8 cellular contexts compared by ENCODE assay signal in the genomic region with DNA sequence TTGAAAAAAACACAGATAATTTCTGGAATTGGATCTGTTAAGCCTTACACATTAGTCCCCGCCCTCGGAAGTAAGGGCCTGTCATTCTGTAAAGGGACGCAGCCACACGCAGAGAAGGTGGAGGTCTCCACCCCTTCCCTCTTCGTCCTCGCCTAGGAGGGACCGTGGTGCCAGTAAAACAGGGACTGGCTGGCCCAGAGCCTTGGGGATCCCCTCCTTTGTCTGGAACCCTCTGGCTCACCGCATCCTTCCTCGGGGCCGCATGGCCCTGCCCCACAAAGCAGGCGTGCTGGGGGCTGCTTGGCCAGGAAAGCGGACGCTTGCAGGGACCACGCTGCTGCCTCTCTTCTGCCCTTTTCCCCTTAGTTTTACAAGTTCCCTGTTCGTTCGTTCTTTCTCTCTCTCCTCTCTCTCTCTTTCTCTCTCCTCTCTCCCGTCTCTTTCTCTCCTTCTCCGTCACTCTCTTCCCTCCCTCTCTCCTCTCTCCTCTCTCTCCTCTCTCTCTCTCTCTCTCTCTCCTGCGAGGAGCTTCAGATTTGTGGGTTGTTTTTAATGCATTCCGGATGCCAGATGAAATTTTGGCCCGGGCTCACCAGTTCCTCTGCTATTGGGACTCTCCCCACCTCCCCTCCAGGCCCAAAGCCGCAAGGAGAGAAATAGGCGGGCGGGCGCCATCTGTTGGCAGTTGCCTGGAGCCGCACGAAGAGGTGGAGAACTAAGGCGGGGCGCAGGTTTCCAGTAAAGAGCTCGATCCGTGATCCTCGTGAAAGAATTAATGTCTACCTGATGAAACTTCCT. TPM values are rescaled to one million over a fixed set of nuclear protein-coding genes. Genes with fewer than 3 reads are reported as not detected.
A peak's percentile ranks its signal among the peaks of the same experiment; 100 is the strongest.
DNase-seq lines count a peak whose midpoint lies in the region; ATAC-seq and TF ChIP-seq lines count a peak whose summit lies in the region.

No MANE protein-coding gene starts in this region.

- no peaks in the 10 kb centered on the region for H3K27me3 Mint-ChIP-seq in activated naive CD8-positive, alpha-beta T cell treated with anti-CD3 and anti-CD28 coated beads for 36 hours

- H4K12ac ChIP-seq in trophoblast cell (ENCODE audit: low read depth, low read length): no peak overlapping the region

- peak overlapping the region; percentile 20 for H4K91ac ChIP-seq in trophoblast cell (ENCODE audit: low read depth, low read length)

- H3K79me2 ChIP-seq in trophoblast cell (ENCODE audit: control insufficient read depth, insufficient read depth, low read length, poor library complexity): no peaks in the 10 kb centered on the region

- H2BK120ac ChIP-seq in trophoblast cell (ENCODE audit: insufficient read depth, low read length, poor library complexity): peak overlapping the region; percentile 6

- peaks cover 0 to 1% of the 10 kb centered on the region in 2 experiments for H3K4me1 ChIP-seq in trophoblast cell (ENCODE audit: control insufficient read depth in 1 of 2, insufficient read depth in 2 of 2, low read length in 2 of 2)
- peaks cover 3 to 15% (median 8%) of the 10 kb centered on the region in 4 donors for H3K4me1 ChIP-seq in tibial artery

- peak; percentile 86 for DNase-seq in Ammon's horn (ENCODE audit: low spot score)
- peak; percentile 59 for DNase-seq in SK-N-DZ (ENCODE audit: low spot score)
- peak; percentile 75 for DNase-seq in activated naive CD8-positive, alpha-beta T cell treated with anti-CD3 and anti-CD28 coated beads for 36 hours
- peak; percentile 78 to 95 (median 89) for DNase-seq in head of caudate nucleus
- peak; percentile 64 to 83 for DNase-seq in trophoblast cell
- peak; percentile 95 for DNase-seq in tibial artery

- intact Hi-C loops in head of caudate nucleus (cut with DNase I) (loop anchor here (2.0 to 5.0 kb wide), 2 partner anchors 45 to 242 kb away; no protein-coding TSS in a partner anchor), tibial artery (cut with DNase I; ENCODE audit: low total_unique reads) (loop anchor here (1.0 kb wide), 1 partner anchor 241 kb away; no protein-coding TSS in a partner anchor)

- H2BK5ac ChIP-seq in trophoblast cell (ENCODE audit: low read depth, low read length, poor library complexity): no peak overlapping the region

- no peaks in the 10 kb centered on the region for H3K27me3 ChIP-seq in trophoblast cell (ENCODE audit: insufficient read depth, low read length)
- H3K27me3 ChIP-seq in tibial artery: no peaks in the 10 kb centered on the region

- WGBS in trophoblast cell (ENCODE audit: extremely low coverage, insufficient coverage, insufficient read length): 97% methylated on average over 2 of the region's 32 CpGs

- H3K9ac ChIP-seq in trophoblast cell (ENCODE audit: low read length): no peak overlapping the region

- H3K14ac ChIP-seq in trophoblast cell (ENCODE audit: low read length): peak overlapping the region; percentile 3

- peaks cover 25 to 30% of the 10 kb centered on the region in 2 experiments for H3K36me3 ChIP-seq in trophoblast cell (ENCODE audit: control insufficient read depth in 1 of 2, insufficient read depth in 2 of 2, low read length in 2 of 2)
- H3K36me3 ChIP-seq in tibial artery: peaks cover 0 to 25% (median 0%) of the 10 kb centered on the region in 3 donors

- peak overlapping the region; percentile 50 for H3K27ac Mint-ChIP-seq in activated naive CD8-positive, alpha-beta T cell treated with anti-CD3 and anti-CD28 coated beads for 36 hours

- H3K4ac ChIP-seq in trophoblast cell (ENCODE audit: low read depth, low read length): no peak overlapping the region

- H3K23ac ChIP-seq in trophoblast cell (ENCODE audit: low read length): no peak overlapping the region

- peak overlapping the region; percentile 2 for H3K18ac ChIP-seq in trophoblast cell (ENCODE audit: low read length)

- H2AK5ac ChIP-seq in trophoblast cell (ENCODE audit: low read length): peak overlapping the region; percentile 28

- peaks cover 5% of the 10 kb centered on the region for H3K4me1 Mint-ChIP-seq in activated naive CD8-positive, alpha-beta T cell treated with anti-CD3 and anti-CD28 coated beads for 36 hours

- H3K27ac ChIP-seq in trophoblast cell (ENCODE audit: low read depth, low read length): no peak overlapping the region
- peak overlapping the region; percentile 65 to 69 for H3K27ac ChIP-seq in tibial artery

- H3K4me3 Mint-ChIP-seq in activated naive CD8-positive, alpha-beta T cell treated with anti-CD3 and anti-CD28 coated beads for 36 hours: peak overlapping the region; percentile 35

- H3K9me3 ChIP-seq in trophoblast cell (ENCODE audit: insufficient read depth, low read depth, low read length) (no peaks in the 10 kb centered on the region), tibial artery (no peaks in the 10 kb centered on the region)

- H3K4me3 ChIP-seq in trophoblast cell (ENCODE audit: low read depth, low read length) (no peak overlapping the region), tibial artery (peak overlapping the region; percentile 37 to 49)

- H2AFZ ChIP-seq in trophoblast cell (ENCODE audit: insufficient read depth, low read length, poor library complexity): no peak overlapping the region

- H3K79me1 ChIP-seq in trophoblast cell (ENCODE audit: low read length): peaks cover 4% of the 10 kb centered on the region

- peak overlapping the region; percentile 81 for H2BK12ac ChIP-seq in trophoblast cell (ENCODE audit: low read length)

- H3K4me2 ChIP-seq in trophoblast cell (ENCODE audit: low read length): peak overlapping the region; percentile 34

- ATAC-seq in GM19043 (IDR thresholded peaks at IDR 0.05; ENCODE audit: low read depth, unreplicated experiment) (peak; percentile 73), HG03442 (IDR thresholded peaks at IDR 0.05; ENCODE audit: unreplicated experiment) (peak; percentile 94)

- TF ChIP-seq CTCF in tibial artery (IDR thresholded peaks at IDR 0.05): peak; percentile 89 to 90

- peak overlapping the region; percentile 3 for H4K8ac ChIP-seq in trophoblast cell (ENCODE audit: low read depth, low read length)

- H3K9me3 Mint-ChIP-seq in activated naive CD8-positive, alpha-beta T cell treated with anti-CD3 and anti-CD28 coated beads for 36 hours: no peaks in the 10 kb centered on the region

- H3K36me3 Mint-ChIP-seq in activated naive CD8-positive, alpha-beta T cell treated with anti-CD3 and anti-CD28 coated beads for 36 hours: peaks cover 9% of the 10 kb centered on the region

RNA-seq across cellular contexts. Expression of a gene that starts 35.1 kb away (rescaled TPM):
- 0.61 TPM in 1 of 2 replicates, not detected in the other for polyA plus RNA-seq in SK-N-DZ (2014; cell fraction: cytosol; rRNA removed)
- polyA plus RNA-seq in SK-N-DZ (2014; cell fraction: nucleus; rRNA removed): 3.2 and 6.0 TPM in 2 replicates
- 1 to 10 TPM; 1.9 to 3.2 TPM for total RNA-seq in activated naive CD8-positive, alpha-beta T cell treated with anti-CD3 and anti-CD28 coated beads for 36 hours
- 10.1 and 12.1 TPM in 2 replicates for polyA plus RNA-seq in trophoblast cell (2013)
